33 cellular contexts compared by ENCODE assay signal in the genomic region with DNA sequence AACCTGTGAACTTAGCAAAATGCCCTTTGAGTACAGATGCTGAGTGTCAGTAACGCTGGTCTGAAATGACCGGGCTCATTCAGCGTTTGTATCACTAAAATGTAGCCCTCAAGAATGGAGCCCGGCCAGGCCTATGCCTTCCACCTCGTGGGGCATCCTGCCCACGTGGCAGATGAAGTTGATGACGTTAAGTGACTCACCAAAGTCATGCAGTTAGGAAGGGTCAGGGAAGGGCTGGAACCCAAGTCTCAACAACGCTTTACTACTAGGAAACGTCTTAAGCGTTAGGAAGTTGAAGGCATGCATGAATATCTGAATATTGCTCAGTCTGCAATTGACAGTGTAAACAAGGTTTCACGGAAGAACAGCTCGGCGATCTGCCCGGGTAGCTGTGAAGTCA.
"Had no signal": no experiment of that assay in that cellular context is flagged by ENCODE, and none has a peak within 500 bp of the region (broad histone marks: within the 10 kb centered on the region; RNA-seq: fewer than 3 reads in every experiment).

No MANE protein-coding gene starts in this region.

- H3K36me3 ChIP-seq: breast epithelium, heart left ventricle, right atrium auricular region, uterus had no signal

- ATAC-seq: activated CD8-positive, alpha-beta T cell treated with anti-CD3 and anti-CD28 coated beads for 36 hours; activated naive CD4-positive, alpha-beta T cell treated with anti-CD3 and anti-CD28 coated beads, Interleukin-2, amount 50 U/mL, for 72 hours; activated T-cell treated with anti-CD3 and anti-CD28 coated beads, Interleukin-2, amount 50 U/mL, for 4 hours; esophagus mucosa; heart left ventricle; left colon; stimulated activated memory B cell treated with anti-CD40 and anti-IgM and Interleukin-4, amounts not matched to agents 10 μg/mL and 1 μg/mL and 100 μg/mL, for 72 hours had no signal

- H3K9me3 Mint-ChIP-seq: activated B cell treated with CpG ODN at 0.5 μM for 24 hours; activated CD8-positive, alpha-beta T cell treated with anti-CD3 and anti-CD28 coated beads for 36 hours; activated naive CD4-positive, alpha-beta T cell treated with anti-CD3 and anti-CD28 coated beads, Interleukin-2, amount 50 U/mL, for 72 hours; activated T-cell treated with anti-CD3 and anti-CD28 coated beads, Interleukin-2, amount 50 U/mL, for 4 hours; activated T-helper 2 cell treated with anti-CD3 and anti-CD28 coated beads, Interferon-gamma antibody, Interleukin-2, Interleukin-4, amounts not matched to agents 10 μg/mL and 5 μg/mL and 100 μg/mL, durations not matched to agents 14 hours and 24 hours and 36 hours; dendritic cell treated with granulocyte-macrophage colony-stimulating factor and Interleukin-4, amounts not matched to agents 40 ng/mL and 50 ng/mL, for 4 days; endodermal cell; immature natural killer cell; mesothelial cell of epicardium; naive B cell; neural crest cell; stimulated activated memory B cell treated with anti-CD40 and anti-IgM and Interleukin-4, amounts not matched to agents 10 μg/mL and 1 μg/mL and 100 μg/mL, for 72 hours; stimulated activated naive CD8-positive, alpha-beta T cell treated with anti-CD3 and anti-CD28 coated beads, Interleukin-15, amount 100 ng/mL, for 72 hours; type B pancreatic cell had no signal

- H3K4me3 Mint-ChIP-seq: activated B cell treated with CpG ODN at 0.5 μM for 24 hours; activated CD8-positive, alpha-beta T cell treated with anti-CD3 and anti-CD28 coated beads for 36 hours; activated T-cell treated with anti-CD3 and anti-CD28 coated beads, Interleukin-2, amount 50 U/mL, for 4 hours; dendritic cell treated with granulocyte-macrophage colony-stimulating factor and Interleukin-4, amounts not matched to agents 40 ng/mL and 50 ng/mL, for 4 days; endodermal cell; immature natural killer cell; mesothelial cell of epicardium; naive B cell; neural crest cell; stimulated activated memory B cell treated with anti-CD40 and anti-IgM and Interleukin-4, amounts not matched to agents 10 μg/mL and 1 μg/mL and 100 μg/mL, for 72 hours; stimulated activated naive CD8-positive, alpha-beta T cell treated with anti-CD3 and anti-CD28 coated beads, Interleukin-15, amount 100 ng/mL, for 72 hours; type B pancreatic cell had no signal

- H3K4me2 ChIP-seq: smooth muscle cell had no signal

- H3K27ac Mint-ChIP-seq: activated B cell treated with CpG ODN at 0.5 μM for 24 hours; activated CD8-positive, alpha-beta T cell treated with anti-CD3 and anti-CD28 coated beads for 36 hours; activated naive CD4-positive, alpha-beta T cell treated with anti-CD3 and anti-CD28 coated beads, Interleukin-2, amount 50 U/mL, for 72 hours; activated T-helper 2 cell treated with anti-CD3 and anti-CD28 coated beads, Interferon-gamma antibody, Interleukin-2, Interleukin-4, amounts not matched to agents 10 μg/mL and 5 μg/mL and 100 μg/mL, durations not matched to agents 14 hours and 24 hours and 36 hours; dendritic cell treated with granulocyte-macrophage colony-stimulating factor and Interleukin-4, amounts not matched to agents 40 ng/mL and 50 ng/mL, for 4 days; endodermal cell; immature natural killer cell; mesothelial cell of epicardium; naive B cell; stimulated activated memory B cell treated with anti-CD40 and anti-IgM and Interleukin-4, amounts not matched to agents 10 μg/mL and 1 μg/mL and 100 μg/mL, for 72 hours; stimulated activated naive CD8-positive, alpha-beta T cell treated with anti-CD3 and anti-CD28 coated beads, Interleukin-15, amount 100 ng/mL, for 72 hours; type B pancreatic cell had no signal

- H3K27ac ChIP-seq: breast epithelium, foreskin keratinocyte, heart left ventricle, right atrium auricular region, uterus had no signal

- H3K36me3 Mint-ChIP-seq: activated naive CD4-positive, alpha-beta T cell treated with anti-CD3 and anti-CD28 coated beads, Interleukin-2, amount 50 U/mL, for 72 hours; immature natural killer cell; mesothelial cell of epicardium; naive B cell; stimulated activated memory B cell treated with anti-CD40 and anti-IgM and Interleukin-4, amounts not matched to agents 10 μg/mL and 1 μg/mL and 100 μg/mL, for 72 hours; type B pancreatic cell had no signal

- H3K4me1 Mint-ChIP-seq: activated B cell treated with CpG ODN at 0.5 μM for 24 hours; immature natural killer cell; mesothelial cell of epicardium; naive B cell; stimulated activated memory B cell treated with anti-CD40 and anti-IgM and Interleukin-4, amounts not matched to agents 10 μg/mL and 1 μg/mL and 100 μg/mL, for 72 hours; stimulated activated naive CD8-positive, alpha-beta T cell treated with anti-CD3 and anti-CD28 coated beads, Interleukin-15, amount 100 ng/mL, for 72 hours had no signal

- H3K4me3 ChIP-seq: breast epithelium, heart left ventricle, right atrium auricular region, smooth muscle cell, uterus had no signal

- DNase-seq: activated B cell treated with CpG ODN at 0.5 μM for 24 hours; activated CD4-positive, alpha-beta T cell treated with anti-CD3 and anti-CD28 coated beads, Interleukin-2, amount 50 U/mL, for 1 hour; activated CD8-positive, alpha-beta T cell treated with anti-CD3 and anti-CD28 coated beads for 36 hours; activated naive CD4-positive, alpha-beta T cell; activated T-cell treated with anti-CD3 and anti-CD28 coated beads, Interleukin-2, amount 50 U/mL, for 4 hours; central memory CD4-positive, alpha-beta T cell; endodermal cell; foreskin keratinocyte; heart left ventricle; hypothalamus; immature natural killer cell; kidney; left colon; mammary epithelial cell; naive B cell; stimulated activated CD4-positive, alpha-beta T cell treated with anti-CD3 and anti-CD28 coated beads, Interleukin-1b, Interleukin-23, amount 100 ng/mL, for 48 hours; stimulated activated CD4-positive, alpha-beta T cell treated with anti-CD3 and anti-CD28 coated beads, Interleukin-4, amount 100 ng/mL, for 4 hours; stimulated activated CD8-positive, alpha-beta memory T cell treated with anti-CD3 and anti-CD28 coated beads, Interleukin-4, amount 100 ng/mL, for 48 hours; stimulated activated naive CD8-positive, alpha-beta T cell treated with anti-CD3 and anti-CD28 coated beads, Interleukin-15, amount 100 ng/mL, for 72 hours; substantia nigra; T1000; uterus had no signal

- H3K27me3 ChIP-seq: breast epithelium, foreskin keratinocyte, right atrium auricular region had no signal

- H3K9me3 ChIP-seq: breast epithelium, heart left ventricle, right atrium auricular region, uterus had no signal

- H3K4me1 ChIP-seq: breast epithelium, foreskin keratinocyte, heart left ventricle, right atrium auricular region, uterus had no signal
